11 cellular contexts compared by ENCODE assay signal in genomic region chr4:105236202-105236916, GRCh38.
DNase-seq lines count a peak whose midpoint lies in the region; ATAC-seq lines count a peak whose summit lies in the region.
"Had no signal": no experiment of that assay in that cellular context is flagged by ENCODE, and none has a peak within 500 bp of the region (broad histone marks: within the 10 kb centered on the region; RNA-seq: fewer than 3 reads in every experiment).

No MANE protein-coding gene starts in this region.

- ATAC-seq in CD4-positive, CD25-positive, alpha-beta regulatory T cell (ENCODE audit: low read depth in 2 of 2): no peak
- peak; percentile 95 for ATAC-seq in GM19025 (IDR thresholded peaks at IDR 0.05; ENCODE audit: low read depth, unreplicated experiment)
- peak; percentile 93 for ATAC-seq in HG02642 (IDR thresholded peaks at IDR 0.05; ENCODE audit: poor library complexity, unreplicated experiment)
- peak; percentile 69 for ATAC-seq in HG03558 (IDR thresholded peaks at IDR 0.05; ENCODE audit: extremely low read depth, unreplicated experiment)

- H3K4me3 ChIP-seq in CD4-positive, CD25-positive, alpha-beta regulatory T cell (ENCODE audit: low read depth, low read length): no peak overlapping the region
- H3K4me3 ChIP-seq in effector memory CD4-positive, alpha-beta T cell (ENCODE audit: insufficient read depth, low read depth, low read length, poor library complexity, severe bottlenecking): no peak overlapping the region
- H3K4me3 ChIP-seq: suprapubic skin had no signal

- H3K9me3 ChIP-seq in CD4-positive, CD25-positive, alpha-beta regulatory T cell (ENCODE audit: control insufficient read depth in 2 of 2, low read length in 2 of 2): no peaks in the 10 kb centered on the region
- no peaks in the 10 kb centered on the region for H3K9me3 ChIP-seq in effector memory CD4-positive, alpha-beta T cell (ENCODE audit: control insufficient read depth, low read length)
- H3K9me3 ChIP-seq: suprapubic skin had no signal

- no peak overlapping the region for H3K27ac ChIP-seq in CD4-positive, CD25-positive, alpha-beta regulatory T cell (ENCODE audit: insufficient read depth, low read length, poor library complexity, severe bottlenecking)
- H3K27ac ChIP-seq in effector memory CD4-positive, alpha-beta T cell (ENCODE audit: insufficient read depth, low read length, poor library complexity, severe bottlenecking): no peak overlapping the region
- H3K27ac ChIP-seq: suprapubic skin had no signal

- peaks cover 43% of the 10 kb centered on the region for H3K36me3 ChIP-seq in CD4-positive, CD25-positive, alpha-beta regulatory T cell (ENCODE audit: control insufficient read depth, insufficient read depth, low read length)
- H3K36me3 ChIP-seq in effector memory CD4-positive, alpha-beta T cell (ENCODE audit: control insufficient read depth, insufficient read depth, low read length): peaks cover 14% of the 10 kb centered on the region

- H3K36me3 Mint-ChIP-seq in CD4-positive, CD25-positive, alpha-beta regulatory T cell: peaks cover 47% of the 10 kb centered on the region

- peak in 1 of 3 donors; percentile 6 for DNase-seq in CD4-positive, CD25-positive, alpha-beta regulatory T cell
- DNase-seq in NCI-H510A treated with DMSO at 0.1 percent for 48 hours (lab: John Stamatoyannopoulos, UW) (no peak), DMS114 treated with DMSO at 0.1 percent for 48 hours (lab: John Stamatoyannopoulos, UW; ENCODE audit: unreplicated experiment) (no peak), HuH-7 (ENCODE audit: low spot score) (no peak)
- DNase-seq in effector memory CD4-positive, alpha-beta T cell: no peak
- DNase-seq: amniotic stem cell, Kasumi-1 had no signal

- H3K4me1 Mint-ChIP-seq in CD4-positive, CD25-positive, alpha-beta regulatory T cell: peaks cover 13 to 24% (median 18%) of the 10 kb centered on the region in 4 donors

- no peaks in the 10 kb centered on the region for H3K27me3 ChIP-seq in CD4-positive, CD25-positive, alpha-beta regulatory T cell (ENCODE audit: control insufficient read depth, insufficient read depth, low read length)
- no peaks in the 10 kb centered on the region for H3K27me3 ChIP-seq in effector memory CD4-positive, alpha-beta T cell (replicated peaks; ENCODE audit: control insufficient read depth, insufficient read depth, low read length, poor library complexity, severe bottlenecking)
- H3K27me3 ChIP-seq: suprapubic skin had no signal

- H3K4me1 ChIP-seq in CD4-positive, CD25-positive, alpha-beta regulatory T cell (ENCODE audit: control insufficient read depth, insufficient read depth, low read length, poor library complexity, severe bottlenecking): peaks cover 3% of the 10 kb centered on the region
- H3K4me1 ChIP-seq in effector memory CD4-positive, alpha-beta T cell (ENCODE audit: control insufficient read depth, insufficient read depth, low read length, poor library complexity, severe bottlenecking): no peaks in the 10 kb centered on the region
- H3K4me1 ChIP-seq: suprapubic skin had no signal

- peak overlapping the region in 2 of 3 donors; percentile 2 to 47 for H3K27ac Mint-ChIP-seq in CD4-positive, CD25-positive, alpha-beta regulatory T cell

- no peaks in the 10 kb centered on the region for H3K27me3 Mint-ChIP-seq in CD4-positive, CD25-positive, alpha-beta regulatory T cell

- H3K9me3 Mint-ChIP-seq in CD4-positive, CD25-positive, alpha-beta regulatory T cell: no peaks in the 10 kb centered on the region

- no peak overlapping the region for H3K4me3 Mint-ChIP-seq in CD4-positive, CD25-positive, alpha-beta regulatory T cell

Comparison
In these comparisons a context has a peak if more than half of its experiments do, and no peak if none do; other contexts are left out.
1. ATAC-seq: peak in GM19025 (single experiment), HG02642 (single experiment) and HG03558 (single experiment); none in CD4-positive, CD25-positive, alpha-beta regulatory T cell (0 of 2).